Comparison of ENCODE assay signal across 9 cellular contexts in the genomic region with DNA sequence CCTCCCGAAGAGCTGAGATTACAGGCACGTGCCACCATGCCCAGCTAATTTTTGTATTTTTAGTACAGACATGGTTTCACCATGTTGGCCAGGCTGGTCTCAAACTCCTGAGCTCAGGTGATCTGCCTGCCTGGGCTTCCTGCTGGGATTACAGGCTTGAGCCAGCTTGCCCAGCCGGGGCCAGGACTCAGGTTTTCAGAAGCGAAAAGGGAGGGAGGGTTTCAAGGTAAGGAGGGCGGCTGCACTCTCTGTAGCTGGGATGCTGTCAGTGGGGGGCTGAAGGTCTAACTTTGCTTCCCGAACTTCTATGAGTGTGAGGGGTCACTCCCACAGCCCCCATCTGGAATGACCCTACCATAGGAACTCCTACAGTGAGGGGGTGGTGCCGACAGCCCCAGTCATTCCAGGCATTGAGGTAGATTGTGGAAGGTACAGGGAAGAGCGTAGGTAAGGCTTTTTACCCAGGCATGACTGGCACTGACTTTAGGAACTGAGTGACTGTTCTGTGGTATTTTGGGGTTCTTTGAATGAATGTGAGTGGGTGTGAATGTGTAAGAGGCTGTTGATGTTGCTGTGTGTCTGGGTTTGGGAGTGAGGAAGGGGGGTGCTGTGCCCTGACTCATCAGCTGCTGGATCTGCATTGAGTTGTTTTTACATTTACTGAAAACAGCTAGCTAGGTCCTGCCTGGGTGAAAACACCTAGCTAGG. TPM values are rescaled to one million over a fixed set of nuclear protein-coding genes. Genes with fewer than 3 reads are reported as not detected.
DNase-seq lines count a peak whose midpoint lies in the region; ATAC-seq and TF ChIP-seq lines count a peak whose summit lies in the region.
"Had no signal": no experiment of that assay in that cellular context is flagged by ENCODE, and none has a peak within 500 bp of the region (broad histone marks: within the 10 kb centered on the region; RNA-seq: fewer than 3 reads in every experiment).

No MANE protein-coding gene starts in this region.

- H3K27ac Mint-ChIP-seq in activated naive CD8-positive, alpha-beta T cell: peak overlapping the region; percentile 70

- CTCF ChIA-PET in AG04449 (lab: Yijun Ruan, JAX): interaction anchor here (0.7 to 1.1 kb wide), 3 partner anchors 32 to 196 kb away, joined by 3 to 4 read pairs (median 3); no protein-coding TSS in a partner anchor

- no peak overlapping the region for H3K4ac ChIP-seq in neuronal stem cell (ENCODE audit: low read length)

- peak overlapping the region; percentile 0 for H3K4me3 Mint-ChIP-seq in activated naive CD8-positive, alpha-beta T cell

- H3K79me1 ChIP-seq in neuronal stem cell (ENCODE audit: low read depth, low read length): peaks cover 5% of the 10 kb centered on the region

- H3K4me1 ChIP-seq in HUES64 (ENCODE audit: insufficient read depth, low read length): peaks cover 16% of the 10 kb centered on the region
- peaks cover 13 to 24% of the 10 kb centered on the region in 2 donors for H3K4me1 ChIP-seq in neuronal stem cell (ENCODE audit: control insufficient read depth in 2 of 2, insufficient read depth in 1 of 2, low read depth in 1 of 2, low read length in 2 of 2)

- DNase-seq in AG04449 (ENCODE audit: low read depth, low spot score) (peak; percentile 17), neuronal stem cell (ENCODE audit: low spot score) (no peak), inferior parietal cortex (ENCODE audit: extremely low spot score) (no peak)

- no peak overlapping the region for H3K18ac ChIP-seq in neuronal stem cell (ENCODE audit: low read length)

- no peak overlapping the region for H2AFZ ChIP-seq in neuronal stem cell (ENCODE audit: low read length)

- H2BK15ac ChIP-seq in neuronal stem cell (ENCODE audit: low read length): no peak overlapping the region

- H3K36me3 ChIP-seq in HUES64 (ENCODE audit: insufficient read depth, low read length): no peaks in the 10 kb centered on the region
- H3K36me3 ChIP-seq in neuronal stem cell (replicated peaks in 1 of 2; ENCODE audit: control insufficient read depth in 2 of 2, insufficient read depth in 2 of 2, low read length in 2 of 2): no peaks in the 10 kb centered on the region
- H3K36me3 ChIP-seq: thoracic aorta had no signal

- H3K27ac ChIP-seq in HUES64 (ENCODE audit: low read depth, low read length) (peak overlapping the region; percentile 63; the same call in 1 of the 2 replicates), neuronal stem cell (replicated peaks; ENCODE audit: low read length) (no peak overlapping the region)

- H3K27me3 ChIP-seq in HUES64 (ENCODE audit: insufficient read depth, low read length): peaks cover 43% of the 10 kb centered on the region
- peaks cover 11 to 80% (median 42%) of the 10 kb centered on the region in 3 experiments for H3K27me3 ChIP-seq in neuronal stem cell (ENCODE audit: control insufficient read depth in 3 of 3, insufficient read depth in 3 of 3, low read depth in 1 of 3, low read length in 3 of 3)

- no peak overlapping the region for H2BK12ac ChIP-seq in neuronal stem cell (ENCODE audit: low read length)

- H3K4me1 Mint-ChIP-seq in activated naive CD8-positive, alpha-beta T cell (ENCODE audit: low read depth): peaks cover 31% of the 10 kb centered on the region

- H3K14ac ChIP-seq in neuronal stem cell (ENCODE audit: low read length): no peak overlapping the region

- WGBS in HUES64: 21% methylated on average over 8 of the region's 8 CpGs
- no CpG with 5 or more reads among the region's 8 CpGs for WGBS in neuronal stem cell (ENCODE audit: extremely low coverage in 2 of 2, insufficient read length in 2 of 2, insufficient replicate concordance in 1 of 2), 2 donors

- H3K36me3 Mint-ChIP-seq in activated naive CD8-positive, alpha-beta T cell: no peaks in the 10 kb centered on the region

- POLR2A ChIA-PET in AG04449 (lab: Yijun Ruan, JAX): no interaction called here

- H2BK5ac ChIP-seq in neuronal stem cell (ENCODE audit: low read length): no peak overlapping the region

- H4K8ac ChIP-seq in neuronal stem cell (ENCODE audit: low read depth, low read length): no peak overlapping the region

- no peak for TF ChIP-seq CTCF in AG04449 (IDR thresholded peaks at IDR 0.05; ENCODE audit: insufficient read depth, low read length, missing control alignments)

- no peak overlapping the region for H2AK5ac ChIP-seq in neuronal stem cell (ENCODE audit: low read depth, low read length)

- no peak overlapping the region for H3K4me2 ChIP-seq in neuronal stem cell (ENCODE audit: insufficient read depth, low read length, poor library complexity, severe bottlenecking)

- no peak overlapping the region for H3K23ac ChIP-seq in neuronal stem cell (ENCODE audit: low read depth, low read length, poor library complexity)

- H3K4me3 ChIP-seq in AG04449 (ENCODE audit: low read depth, low read length) (no peak overlapping the region), HUES64 (ENCODE audit: low read length) (peak overlapping the region; percentile 38), neuronal stem cell (ENCODE audit: low read length in 2 of 2) (no peak overlapping the region)
- H3K4me3 ChIP-seq: thoracic aorta had no signal

- H3K27me3 Mint-ChIP-seq in activated naive CD8-positive, alpha-beta T cell: peaks cover 9% of the 10 kb centered on the region

- H3K9me3 Mint-ChIP-seq in activated naive CD8-positive, alpha-beta T cell (ENCODE audit: low read depth): no peaks in the 10 kb centered on the region

- H3K9ac ChIP-seq in HUES64 (ENCODE audit: low read depth, low read length) (no peak overlapping the region; the same call in 1 of the 2 replicates), neuronal stem cell (ENCODE audit: low read depth, low read length, poor library complexity) (peak overlapping the region; percentile 38)

- H3K9me3 ChIP-seq in HUES64 (ENCODE audit: insufficient read depth, low read depth, low read length): no peaks in the 10 kb centered on the region
- H3K9me3 ChIP-seq in neuronal stem cell (replicated peaks in 1 of 2; ENCODE audit: control insufficient read depth in 2 of 2, insufficient read depth in 1 of 2, low read depth in 1 of 2, low read length in 2 of 2): no peaks in the 10 kb centered on the region
- H3K9me3 ChIP-seq: thoracic aorta had no signal

- H2BK120ac ChIP-seq in neuronal stem cell (ENCODE audit: low read depth, low read length): no peak overlapping the region

- no peak for ATAC-seq in GM21619 (IDR thresholded peaks at IDR 0.05; ENCODE audit: unreplicated experiment)
- ATAC-seq in HG03521 (IDR thresholded peaks at IDR 0.05; ENCODE audit: unreplicated experiment): no peak
- ATAC-seq in GM21526 (IDR thresholded peaks at IDR 0.05; ENCODE audit: low FRiP score, unreplicated experiment): no peak

- no peak overlapping the region for H4K91ac ChIP-seq in neuronal stem cell (ENCODE audit: low read depth, low read length, poor library complexity)

RNA-seq across cellular contexts. Expression of gene C1QL1, which starts 3.8 kb away (rescaled TPM):
- polyA plus RNA-seq in HUES64 (2013, experiment 1 of 2): 4.1 TPM
- polyA plus RNA-seq in HUES64 (2013, experiment 2 of 2): 6.3 TPM
- polyA plus RNA-seq in neuronal stem cell (2013, experiment 1 of 2): 8.7 TPM
- polyA plus RNA-seq in neuronal stem cell (2013, experiment 2 of 2): 8.7 TPM

RNA-seq across cellular contexts. Expression of gene KIF18B, which starts 24.4 kb away (rescaled TPM):
- polyA plus RNA-seq in HUES64 (2013, experiment 1 of 2): 25.5 TPM
- 22.4 TPM for polyA plus RNA-seq in HUES64 (2013, experiment 2 of 2)
- 32.8 TPM for polyA plus RNA-seq in neuronal stem cell (2013, experiment 1 of 2)
- 32.5 TPM for polyA plus RNA-seq in neuronal stem cell (2013, experiment 2 of 2)

RNA-seq across cellular contexts. Expression of gene GFAP, which starts 56.6 kb away (rescaled TPM):
- polyA plus RNA-seq in HUES64 (2013, experiment 1 of 2): 0.20 TPM
- 0.76 TPM for polyA plus RNA-seq in HUES64 (2013, experiment 2 of 2)
- 0.20 TPM for polyA plus RNA-seq in neuronal stem cell (2013, experiment 1 of 2)
- 0.17 TPM for polyA plus RNA-seq in neuronal stem cell (2013, experiment 2 of 2)
